Comparison of ENCODE assay signal across 18 cellular contexts in genomic region chr6:53529324-53530036, GRCh38. TPM values are rescaled to one million over a fixed set of nuclear protein-coding genes. Genes with fewer than 3 reads are reported as not detected.
DNase-seq lines count a peak whose midpoint lies in the region; ATAC-seq and TF ChIP-seq lines count a peak whose summit lies in the region.
"Had no signal": no experiment of that assay in that cellular context is flagged by ENCODE, and none has a peak within 500 bp of the region (broad histone marks: within the 10 kb centered on the region; RNA-seq: fewer than 3 reads in every experiment).

No MANE protein-coding gene starts in this region.

- no peak overlapping the region for H2BK12ac ChIP-seq in mesenchymal stem cell (ENCODE audit: low read length in 2 of 2)

- peak overlapping the region; percentile 31 for H3K9ac ChIP-seq in endodermal cell (ENCODE audit: extremely low read depth, low read length, poor library complexity, severe bottlenecking)
- H3K9ac ChIP-seq in mesenchymal stem cell (ENCODE audit: low read length): no peak overlapping the region

- no peak overlapping the region for H2BK15ac ChIP-seq in mesenchymal stem cell (ENCODE audit: low read depth, poor library complexity, severe bottlenecking)

- H3K9me3 ChIP-seq in endodermal cell (ENCODE audit: control insufficient read depth, low read length) (no peaks in the 10 kb centered on the region), mesenchymal stem cell (ENCODE audit: control insufficient read depth, low read length) (no peaks in the 10 kb centered on the region), upper lobe of right lung (no peaks in the 10 kb centered on the region)
- H3K9me3 ChIP-seq: Caco-2, MG63 had no signal

- H3K27me3 ChIP-seq in endodermal cell (ENCODE audit: control insufficient read depth, insufficient read depth, low read length, poor library complexity, severe bottlenecking): no peaks in the 10 kb centered on the region
- H3K27me3 ChIP-seq in mesenchymal stem cell (ENCODE audit: control insufficient read depth in 1 of 2, insufficient read depth in 1 of 2, low read length in 2 of 2): no peaks in the 10 kb centered on the region
- no peaks in the 10 kb centered on the region for H3K27me3 ChIP-seq in upper lobe of right lung
- H3K27me3 ChIP-seq: MG63 had no signal

- H3K4me1 Mint-ChIP-seq in endodermal cell: peaks cover 72% of the 10 kb centered on the region

- H3K4me1 ChIP-seq in endodermal cell (ENCODE audit: control insufficient read depth, insufficient read depth, low read length) (peaks cover 22% of the 10 kb centered on the region), mesenchymal stem cell (ENCODE audit: control insufficient read depth, insufficient read depth, low read depth, low read length) (peaks cover 9% of the 10 kb centered on the region), upper lobe of right lung (peaks cover 4% of the 10 kb centered on the region)

- H3K18ac ChIP-seq in mesenchymal stem cell (ENCODE audit: low read depth in 1 of 2, low read length in 2 of 2): peak overlapping the region in 1 of 2 experiments; percentile 16

- no peak for DNase-seq in Right ventricle myocardium superior
- no peak for DNase-seq in cardiac septum (ENCODE audit: low spot score)
- DNase-seq in endodermal cell: peak; percentile 77
- no peak for DNase-seq in mesenchymal stem cell
- no peak for DNase-seq in C1 segment of cervical spinal cord (lab: John Stamatoyannopoulos, UW)
- no peak for DNase-seq in medulla oblongata (ENCODE audit: extremely low spot score)
- no peak for DNase-seq in upper lobe of right lung
- no peak for DNase-seq in MV-4-11 (lab: John Stamatoyannopoulos, UW)
- DNase-seq: activated CD8-positive, alpha-beta memory T cell treated with anti-CD3 and anti-CD28 coated beads, Interleukin-2, amount 50 U/mL, for 48 hours; activated naive CD8-positive, alpha-beta T cell treated with anti-CD3 and anti-CD28 coated beads, Interleukin-2, amount 10 ng/mL, durations not matched to agents 7 days and 5 days; Caco-2; central memory CD4-positive, alpha-beta T cell; effector memory CD8-positive, alpha-beta T cell; kidney; MG63; NCI-H1930; NCI-H748 treated with DMSO at 0.1 percent for 48 hours had no signal

- H3K14ac ChIP-seq in mesenchymal stem cell (ENCODE audit: low read length in 2 of 2): no peak overlapping the region

- ATAC-seq in Right ventricle myocardium superior (ENCODE audit: poor library complexity) (peak; percentile 23), upper lobe of right lung (no peak)
- ATAC-seq: effector memory CD8-positive, alpha-beta T cell had no signal

- H3K4me2 ChIP-seq in mesenchymal stem cell (ENCODE audit: low read length, poor library complexity, severe bottlenecking): no peak overlapping the region

- no peaks in the 10 kb centered on the region for H3K9me3 Mint-ChIP-seq in endodermal cell
- H3K9me3 Mint-ChIP-seq: activated naive CD8-positive, alpha-beta T cell treated with anti-CD3 and anti-CD28 coated beads, Interleukin-2, amount 10 ng/mL, durations not matched to agents 7 days and 5 days; effector memory CD8-positive, alpha-beta T cell; T-helper 1 cell treated with Interleukin-12 subunit alpha and Interleukin-12 subunit beta and Interleukin-4 antibody, amounts not matched to agents 30 μg/mL and 1 μg/mL, for 36 hours had no signal

- H3K79me1 ChIP-seq in mesenchymal stem cell (replicated peaks; ENCODE audit: low read length, poor library complexity, severe bottlenecking): peaks cover 28% of the 10 kb centered on the region

- intact Hi-C loops in Right ventricle myocardium superior (cut with DNase I): no loop called here
- intact Hi-C loops in cardiac septum (cut with DNase I): no loop called here
- intact Hi-C loops in upper lobe of right lung (cut with DNase I): no loop called here

- peak overlapping the region; percentile 88 for H3K27ac Mint-ChIP-seq in endodermal cell
- H3K27ac Mint-ChIP-seq: activated naive CD8-positive, alpha-beta T cell treated with anti-CD3 and anti-CD28 coated beads, Interleukin-2, amount 10 ng/mL, durations not matched to agents 7 days and 5 days; T-helper 1 cell treated with Interleukin-12 subunit alpha and Interleukin-12 subunit beta and Interleukin-4 antibody, amounts not matched to agents 30 μg/mL and 1 μg/mL, for 36 hours had no signal

- no peak overlapping the region for H2AK5ac ChIP-seq in mesenchymal stem cell (ENCODE audit: low read length, severe bottlenecking)

- TF ChIP-seq CTCF in endodermal cell (conservative IDR thresholded peaks at IDR 0.05) (no peak), upper lobe of right lung (IDR thresholded peaks at IDR 0.05) (no peak)

- no peak overlapping the region for H4K8ac ChIP-seq in mesenchymal stem cell (ENCODE audit: low read length)

- H2BK120ac ChIP-seq in mesenchymal stem cell (ENCODE audit: low read depth, low read length): no peak overlapping the region

- no peak overlapping the region for H2BK5ac ChIP-seq in mesenchymal stem cell (ENCODE audit: low read depth, low read length, poor library complexity, severe bottlenecking)

- H4K91ac ChIP-seq in mesenchymal stem cell (ENCODE audit: low read length): no peak overlapping the region

- no peaks in the 10 kb centered on the region for H3K36me3 Mint-ChIP-seq in endodermal cell (ENCODE audit: low read depth)

- H3K23ac ChIP-seq in mesenchymal stem cell (ENCODE audit: low read length in 2 of 2): no peak overlapping the region

- no peak overlapping the region for H2AFZ ChIP-seq in mesenchymal stem cell (ENCODE audit: low read depth, low read length)

- 70 to 71% methylated on average over 4 to 5 of the region's 5 CpGs for WGBS in endodermal cell (ENCODE audit: insufficient coverage in 1 of 2, insufficient read length in 1 of 2), 2 experiments
- WGBS in mesenchymal stem cell: 64% methylated on average over 5 of the region's 5 CpGs

- H3K27me3 Mint-ChIP-seq in endodermal cell (ENCODE audit: insufficient read depth): no peaks in the 10 kb centered on the region
- H3K27me3 Mint-ChIP-seq: activated naive CD8-positive, alpha-beta T cell treated with anti-CD3 and anti-CD28 coated beads, Interleukin-2, amount 10 ng/mL, durations not matched to agents 7 days and 5 days; effector memory CD8-positive, alpha-beta T cell had no signal

- H3K36me3 ChIP-seq in endodermal cell (ENCODE audit: control insufficient read depth, insufficient read depth, low read length) (no peaks in the 10 kb centered on the region), mesenchymal stem cell (ENCODE audit: control insufficient read depth in 1 of 2, insufficient read depth in 2 of 2, low read depth in 1 of 2, low read length in 2 of 2) (no peaks in the 10 kb centered on the region), upper lobe of right lung (no peaks in the 10 kb centered on the region)
- H3K36me3 ChIP-seq: MG63 had no signal

- no peak overlapping the region for H3K4me3 Mint-ChIP-seq in endodermal cell
- H3K4me3 Mint-ChIP-seq: activated naive CD8-positive, alpha-beta T cell treated with anti-CD3 and anti-CD28 coated beads, Interleukin-2, amount 10 ng/mL, durations not matched to agents 7 days and 5 days; effector memory CD8-positive, alpha-beta T cell; T-helper 1 cell treated with Interleukin-12 subunit alpha and Interleukin-12 subunit beta and Interleukin-4 antibody, amounts not matched to agents 30 μg/mL and 1 μg/mL, for 36 hours had no signal

- H3K4ac ChIP-seq in mesenchymal stem cell (ENCODE audit: low read depth in 1 of 2, low read length in 2 of 2): no peak overlapping the region

- no peak overlapping the region for H3K4me3 ChIP-seq in endodermal cell (ENCODE audit: low read length)
- H3K4me3 ChIP-seq in mesenchymal stem cell (ENCODE audit: insufficient read depth in 1 of 2, low read depth in 1 of 2, low read length in 2 of 2): no peak overlapping the region
- H3K4me3 ChIP-seq in upper lobe of right lung: no peak overlapping the region
- H3K4me3 ChIP-seq: MG63 had no signal

- H3K27ac ChIP-seq in endodermal cell (ENCODE audit: low read depth, low read length) (no peak overlapping the region), mesenchymal stem cell (ENCODE audit: low read length, poor library complexity, severe bottlenecking) (peak overlapping the region; percentile 9), upper lobe of right lung (no peak overlapping the region)

RNA-seq across cellular contexts. Expression of gene GCLC, which starts 15.4 kb away (rescaled TPM):
- total RNA-seq in Right ventricle myocardium superior (26.6 TPM), cardiac septum (33.0 TPM), endodermal cell (10 to 100 TPM; 44.7 to 57.7 TPM), upper lobe of right lung (40.0 TPM)
- polyA plus RNA-seq in endodermal cell (2013, experiment 1 of 2): 22.6 TPM
- 20.2 TPM for polyA plus RNA-seq in endodermal cell (2013, experiment 2 of 2)
- polyA plus RNA-seq in mesenchymal stem cell (2013, experiment 1 of 2): 16.7 TPM
- polyA plus RNA-seq in mesenchymal stem cell (2013, experiment 2 of 2): 20.0 TPM
